34 cellular contexts compared by ENCODE assay signal in the genomic region with DNA sequence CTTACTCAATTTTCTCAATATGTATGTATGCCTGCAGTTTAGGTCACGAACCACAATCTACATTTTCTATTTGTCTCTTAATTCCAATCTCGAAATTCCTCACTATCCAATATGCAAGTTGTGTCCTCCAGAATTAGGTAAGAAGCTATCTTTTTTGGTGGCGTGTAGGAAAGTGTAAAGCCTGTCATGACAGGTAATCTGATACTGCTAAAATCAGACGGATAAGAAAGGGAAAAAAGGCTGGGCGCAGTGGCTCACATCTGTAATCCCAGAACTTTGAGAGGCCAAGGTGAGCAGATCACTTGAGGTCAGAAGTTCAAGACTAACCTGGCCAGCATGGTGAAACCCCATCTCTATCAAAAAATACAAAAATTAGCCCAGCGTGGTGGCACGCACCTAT.
"Had no signal": no experiment of that assay in that cellular context is flagged by ENCODE, and none has a peak within 500 bp of the region (broad histone marks: within the 10 kb centered on the region; RNA-seq: fewer than 3 reads in every experiment).

No MANE protein-coding gene starts in this region.

- DNase-seq: Karpas-422, Kasumi-1, MG63, MM.1S, MV-4-11, NCI-H1048, NCI-H1092, NCI-H1092 treated with DMSO at 0.1 percent for 48 hours, NCI-H1105, NCI-H1105 treated with DMSO at 0.1 percent for 48 hours, NCI-H1417, NCI-H1417 treated with DMSO at 0.1 percent for 48 hours, NCI-H1436, NCI-H1436 treated with DMSO at 0.1 percent for 48 hours, NCI-H146, NCI-H1694, NCI-H1694 treated with DMSO at 0.1 percent for 48 hours, NCI-H187, NCI-H187 treated with DMSO at 0.1 percent for 48 hours, NCI-H1930, NCI-H2029, NCI-H2029 treated with DMSO at 0.1 percent for 48 hours, NCI-H2081, NCI-H2081 treated with DMSO at 0.1 percent for 48 hours, NCI-H2107, NCI-H2171, NCI-H2171 treated with DMSO at 0.1 percent for 48 hours, NCI-H2227 treated with DMSO at 0.1 percent for 48 hours, NCI-H226, NCI-H345, NCI-H446, NCI-H446 treated with DMSO at 0.1 percent for 48 hours, NCI-H510A, NCI-H510A treated with DMSO at 0.1 percent for 48 hours had no signal

- H3K9me3 ChIP-seq: MG63 had no signal

- H3K36me3 ChIP-seq: MG63 had no signal

- H3K4me3 ChIP-seq: MG63 had no signal
